ENCODE assay signal across 14 cellular contexts in genomic region chr1:145768004-145768403, GRCh38. TPM values are rescaled to one million over a fixed set of nuclear protein-coding genes. Genes with fewer than 3 reads are reported as not detected.
A peak's percentile ranks its signal among the peaks of the same experiment; 100 is the strongest.
DNase-seq lines count a peak whose midpoint lies in the region; ATAC-seq, FAIRE-seq and TF ChIP-seq lines count a peak whose summit lies in the region.
"Not testable (repeated sequence)": the region's sequence is repeated elsewhere in the genome, so short reads cannot be mapped to it uniquely, and the experiment has no call there.
"Had no signal": no experiment of that assay in that cellular context is flagged by ENCODE, and none has a peak within 500 bp of the region (broad histone marks: within the 10 kb centered on the region; RNA-seq: fewer than 3 reads in every experiment).

No MANE protein-coding gene starts in this region.

- H3K27ac ChIP-seq in DND-41 (ENCODE audit: low read length); HepG2 (ENCODE audit: extremely low read length, insufficient read depth, low read length): not testable (repeated sequence)

- in situ Hi-C loops in HepG2 (cut with HindIII; ENCODE audit: extremely low pct_ligation_motif_present, low pct_unique_long_range_greater_than_20kb), result loop anchor here (10.0 kb wide), 1 partner anchor 57 kb away; the partner anchor contains the start of genes POLR3C and RNF115

- H3K36me3 Mint-ChIP-seq in stimulated activated effector memory CD8-positive, alpha-beta T cell treated with anti-CD3 and anti-CD28 coated beads, Interleukin-12 subunit alpha, Interleukin-12 subunit beta, amount 100 ng/mL, for 72 hours, result peaks cover 56% of the 10 kb centered on the region

- TF ChIP-seq POLR2A in HepG2 (IDR thresholded peaks at IDR 0.05; ENCODE audit: insufficient read depth in 1 of 2, low read depth in 2 of 2, low read length in 2 of 2), result not testable (repeated sequence)

- intact Hi-C loops in Right ventricle myocardium superior (cut with DNase I); HepG2 (cut with micrococcal nuclease; ENCODE audit: unreplicated experiment): not testable (repeated sequence)

- not testable (repeated sequence) for H3K4me1 Mint-ChIP-seq in stimulated activated effector memory CD8-positive, alpha-beta T cell treated with anti-CD3 and anti-CD28 coated beads, Interleukin-12 subunit alpha, Interleukin-12 subunit beta, amount 100 ng/mL, for 72 hours

- not testable (repeated sequence) for H4K20me1 ChIP-seq in DND-41 (ENCODE audit: insufficient read depth, low read length); HepG2 (ENCODE audit: insufficient read depth, low read length)

- H3K4me1 ChIP-seq in DND-41 (ENCODE audit: insufficient read depth, low read length), result not testable (repeated sequence)
- H3K4me1 ChIP-seq in HepG2 (ENCODE audit: insufficient read depth, low read length), result peaks cover 11% of the 10 kb centered on the region

- not testable (repeated sequence) for BruUV-seq in HepG2 (replicated peaks; lab: Mats Ljungman, UMichigan)

- not testable (repeated sequence) for H3K9me3 Mint-ChIP-seq in stimulated activated effector memory CD8-positive, alpha-beta T cell treated with anti-CD3 and anti-CD28 coated beads, Interleukin-12 subunit alpha, Interleukin-12 subunit beta, amount 100 ng/mL, for 72 hours

- POLR2A ChIA-PET in HepG2 (lab: Yijun Ruan, JAX), result not testable (repeated sequence)

- ATAC-seq in DND-41 (ENCODE audit: insufficient read depth, low read depth) (0 out of 3 replicates have a peak, but pooled peaks have one; percentile 48), esophagus mucosa (peak; percentile 25), Right ventricle myocardium superior (ENCODE audit: poor library complexity) (peak; percentile 31), HepG2 (peak; percentile 44)
- not testable (repeated sequence) for ATAC-seq in stimulated activated effector memory CD8-positive, alpha-beta T cell treated with anti-CD3 and anti-CD28 coated beads, Interleukin-12 subunit alpha, Interleukin-12 subunit beta, amount 100 ng/mL, for 72 hours

- not testable (repeated sequence) for H3K4me2 ChIP-seq in DND-41 (ENCODE audit: insufficient read depth, low read length); HepG2 (ENCODE audit: low read depth, low read length)

- not testable (repeated sequence) for TF ChIP-seq EP300 in HepG2 (IDR thresholded peaks at IDR 0.05; ENCODE audit: low read depth in 2 of 2, low read length in 2 of 2); HepG2 (CRISPR knock-in tag; IDR thresholded peaks at IDR 0.05; ENCODE audit: borderline replicate concordance)

- CTCF ChIA-PET in HepG2 (lab: Yijun Ruan, JAX; ENCODE audit: low intra/inter-chr PET ratio, low total read pairs), result not testable (repeated sequence)

- WGBS in HepG2 (ENCODE audit: low lambda C conversion rate), result 98% methylated on average over 9 of the region's 10 CpGs

- H3K4me3 Mint-ChIP-seq in stimulated activated effector memory CD8-positive, alpha-beta T cell treated with anti-CD3 and anti-CD28 coated beads, Interleukin-12 subunit alpha, Interleukin-12 subunit beta, amount 100 ng/mL, for 72 hours, result not testable (repeated sequence)

- H3K9ac ChIP-seq in DND-41 (ENCODE audit: low read depth, low read length); HepG2 (ENCODE audit: insufficient read depth, low read depth, low read length): not testable (repeated sequence)

- H3K4me3 ChIP-seq in DND-41 (ENCODE audit: low read depth in 1 of 2, low read length in 2 of 2); HepG2 (replicated peaks in 1 of 3; ENCODE audit: insufficient read depth in 1 of 3, low read depth in 2 of 3, low read length in 3 of 3): not testable (repeated sequence)

- not testable (repeated sequence) for TF ChIP-seq CTCF in DND-41 (IDR thresholded peaks at IDR 0.05; ENCODE audit: borderline replicate concordance, extremely low read depth, low read length, poor library complexity, severe bottlenecking); HepG2 (CRISPR knock-in tag; IDR thresholded peaks at IDR 0.05)

- H3K27ac Mint-ChIP-seq in stimulated activated effector memory CD8-positive, alpha-beta T cell treated with anti-CD3 and anti-CD28 coated beads, Interleukin-12 subunit alpha, Interleukin-12 subunit beta, amount 100 ng/mL, for 72 hours, result peak overlapping the region; percentile 32

- H3K9me3 ChIP-seq in DND-41 (ENCODE audit: insufficient read depth, low read length, severe bottlenecking); HepG2 (ENCODE audit: low read length): not testable (repeated sequence)

- DNase-seq in DND-41; HTR-8/SVneo (ENCODE audit: insufficient read length, low spot score); Right ventricle myocardium superior; HepG2 (ENCODE audit: low spot score); stimulated activated effector memory CD8-positive, alpha-beta T cell treated with anti-CD3 and anti-CD28 coated beads, Interleukin-12 subunit alpha, Interleukin-12 subunit beta, amount 100 ng/mL, for 72 hours (ENCODE audit: low spot score in 2 of 2): not testable (repeated sequence)

- FAIRE-seq in HTR-8/SVneo (lab: Jason Lieb, UNC), result peak; percentile 69
- not testable (repeated sequence) for FAIRE-seq in HepG2 (lab: Jason Lieb, UNC)

- H3K36me3 ChIP-seq in DND-41 (ENCODE audit: insufficient read depth, low read length), result peaks cover 58% of the 10 kb centered on the region
- H3K36me3 ChIP-seq in HepG2 (replicated peaks in 1 of 2; ENCODE audit: control insufficient read depth in 1 of 2, insufficient read depth in 2 of 2, low read length in 2 of 2), result peaks cover 5 to 12% of the 10 kb centered on the region in 2 experiments; a peak in 4 of 5 replicates

- not testable (repeated sequence) for H2AFZ ChIP-seq in DND-41 (ENCODE audit: low read depth, low read length); HepG2 (ENCODE audit: low read length)

- H3K27me3 ChIP-seq in DND-41 (ENCODE audit: insufficient read depth, low read length, poor library complexity); HepG2 (ENCODE audit: control insufficient read depth in 1 of 2, insufficient read depth in 2 of 2, low read length in 2 of 2): not testable (repeated sequence)

- not testable (repeated sequence) for TF ChIP-seq RAD21 in HepG2 (CRISPR knock-in tag; IDR thresholded peaks at IDR 0.05)

- H3K79me2 ChIP-seq in DND-41 (ENCODE audit: insufficient read depth, low read length); HepG2 (ENCODE audit: insufficient read depth, low read length): not testable (repeated sequence)

RNA-seq across cellular contexts. Expression of gene CD160, which starts 48.7 kb away (rescaled TPM):
- total RNA-seq in esophagus mucosa (not detected), Right ventricle myocardium superior (not detected), HepG2 (2016; rRNA removed; fragmentation: Illumina TruSeq; extraction: Trizol) (not detected in 2 replicates)
- total RNA-seq in HepG2 (2016; cell fraction: cytosol; rRNA removed; fragmentation: Illumina TruSeq; extraction: Trizol; ENCODE audit: low read depth), result not detected in 2 replicates
- total RNA-seq in HepG2 (2016; cell fraction: insoluble cytoplasmic fraction; rRNA removed; fragmentation: Illumina TruSeq; extraction: Trizol), result not detected in 2 replicates
- total RNA-seq in HepG2 (2016; cell fraction: membrane; rRNA removed; fragmentation: Illumina TruSeq; extraction: Trizol), result not detected in 2 replicates
- not detected in 2 replicates for total RNA-seq in HepG2 (2016; cell fraction: nucleus; rRNA removed; fragmentation: Illumina TruSeq; extraction: Trizol)
- 0.04 and 0.09 TPM in 2 replicates for polyA plus RNA-seq in HepG2 (2011; rRNA removed)
- not detected in 2 replicates for polyA plus RNA-seq in HepG2 (2011; cell fraction: cytosol; rRNA removed)
- polyA plus RNA-seq in HepG2 (2011; cell fraction: nucleus; rRNA removed), result not detected in 2 replicates
- 0.20 TPM in 1 of 2 replicates, not detected in the other for polyA plus RNA-seq in HepG2 (2012)
- not detected in 2 replicates for polyA plus RNA-seq in HepG2 (2016; cell fraction: cytosol; fragmentation: Illumina TruSeq; extraction: Trizol; ENCODE audit: low read depth)
- polyA plus RNA-seq in HepG2 (2016; cell fraction: insoluble cytoplasmic fraction; fragmentation: Illumina TruSeq; extraction: Trizol; ENCODE audit: low read depth), result not detected in 2 replicates
- not detected in 2 replicates for polyA plus RNA-seq in HepG2 (2016; cell fraction: membrane; fragmentation: Illumina TruSeq; extraction: Trizol; ENCODE audit: low read depth)
- not detected in 2 replicates for polyA plus RNA-seq in HepG2 (2016; cell fraction: nucleus; fragmentation: Illumina TruSeq; extraction: Trizol; ENCODE audit: insufficient read depth, low read depth)
- polyA minus RNA-seq in HepG2 (2011; rRNA and poly(A)+ RNA removed; ENCODE audit: low replicate concordance), result 0.09 TPM in 1 of 2 replicates, not detected in the other
- polyA minus RNA-seq in HepG2 (2011; cell fraction: cytosol; rRNA and poly(A)+ RNA removed), result not detected in 2 replicates
- polyA minus RNA-seq in HepG2 (2011; cell fraction: nucleus; rRNA and poly(A)+ RNA removed), result not detected in 2 replicates
- total RNA-seq: A172; A673; Calu3; CD4-positive, alpha-beta memory T cell; GM23248; H4; H9 had no signal
- polyA plus RNA-seq: BJ had no signal

RNA-seq across cellular contexts. Expression of gene RNF115, which starts 55.9 kb away (rescaled TPM):
- total RNA-seq in esophagus mucosa, result 6.7 TPM
- 46.5 TPM for total RNA-seq in Right ventricle myocardium superior
- 7.8 and 10.1 TPM in 2 replicates for total RNA-seq in HepG2 (2016; rRNA removed; fragmentation: Illumina TruSeq; extraction: Trizol)
- total RNA-seq in HepG2 (2016; cell fraction: cytosol; rRNA removed; fragmentation: Illumina TruSeq; extraction: Trizol; ENCODE audit: low read depth), result 2.2 and 2.4 TPM in 2 replicates
- total RNA-seq in HepG2 (2016; cell fraction: insoluble cytoplasmic fraction; rRNA removed; fragmentation: Illumina TruSeq; extraction: Trizol), result 8.6 and 9.5 TPM in 2 replicates
- 6.1 and 6.2 TPM in 2 replicates for total RNA-seq in HepG2 (2016; cell fraction: membrane; rRNA removed; fragmentation: Illumina TruSeq; extraction: Trizol)
- 10.9 and 11.6 TPM in 2 replicates for total RNA-seq in HepG2 (2016; cell fraction: nucleus; rRNA removed; fragmentation: Illumina TruSeq; extraction: Trizol)
- 4.6 and 6.0 TPM in 2 replicates for polyA plus RNA-seq in HepG2 (2011; rRNA removed)
- polyA plus RNA-seq in HepG2 (2011; cell fraction: cytosol; rRNA removed), result 2.3 and 3.0 TPM in 2 replicates
- polyA plus RNA-seq in HepG2 (2011; cell fraction: nucleus; rRNA removed), result 3.0 and 4.1 TPM in 2 replicates
- 4.1 and 5.7 TPM in 2 replicates for polyA plus RNA-seq in HepG2 (2012)
- 2.9 and 3.4 TPM in 2 replicates for polyA plus RNA-seq in HepG2 (2016; cell fraction: cytosol; fragmentation: Illumina TruSeq; extraction: Trizol; ENCODE audit: low read depth)
- 11.8 and 12.2 TPM in 2 replicates for polyA plus RNA-seq in HepG2 (2016; cell fraction: insoluble cytoplasmic fraction; fragmentation: Illumina TruSeq; extraction: Trizol; ENCODE audit: low read depth)
- 7.2 and 8.6 TPM in 2 replicates for polyA plus RNA-seq in HepG2 (2016; cell fraction: membrane; fragmentation: Illumina TruSeq; extraction: Trizol; ENCODE audit: low read depth)
- 15.3 and 16.4 TPM in 2 replicates for polyA plus RNA-seq in HepG2 (2016; cell fraction: nucleus; fragmentation: Illumina TruSeq; extraction: Trizol; ENCODE audit: insufficient read depth, low read depth)
- polyA minus RNA-seq in HepG2 (2011; rRNA and poly(A)+ RNA removed; ENCODE audit: low replicate concordance), result 3.6 and 12.3 TPM in 2 replicates
- polyA minus RNA-seq in HepG2 (2011; cell fraction: cytosol; rRNA and poly(A)+ RNA removed), result 2.1 and 2.6 TPM in 2 replicates
- polyA minus RNA-seq in HepG2 (2011; cell fraction: nucleus; rRNA and poly(A)+ RNA removed), result 11.2 and 12.9 TPM in 2 replicates

RNA-seq across cellular contexts. Expression of gene POLR3C, which starts 56.0 kb away (rescaled TPM):
- total RNA-seq in esophagus mucosa (18.2 TPM), Right ventricle myocardium superior (12.2 TPM), HepG2 (2016; rRNA removed; fragmentation: Illumina TruSeq; extraction: Trizol) (24.3 TPM in 2 replicates)
- total RNA-seq in HepG2 (2016; cell fraction: cytosol; rRNA removed; fragmentation: Illumina TruSeq; extraction: Trizol; ENCODE audit: low read depth), result 11.5 and 13.9 TPM in 2 replicates
- 22.9 and 26.4 TPM in 2 replicates for total RNA-seq in HepG2 (2016; cell fraction: insoluble cytoplasmic fraction; rRNA removed; fragmentation: Illumina TruSeq; extraction: Trizol)
- total RNA-seq in HepG2 (2016; cell fraction: membrane; rRNA removed; fragmentation: Illumina TruSeq; extraction: Trizol), result 14.2 and 15.1 TPM in 2 replicates
- 16.6 and 16.7 TPM in 2 replicates for total RNA-seq in HepG2 (2016; cell fraction: nucleus; rRNA removed; fragmentation: Illumina TruSeq; extraction: Trizol)
- 15.0 and 15.5 TPM in 2 replicates for polyA plus RNA-seq in HepG2 (2011; rRNA removed)
- 13.3 and 17.9 TPM in 2 replicates for polyA plus RNA-seq in HepG2 (2011; cell fraction: cytosol; rRNA removed)
- polyA plus RNA-seq in HepG2 (2011; cell fraction: nucleus; rRNA removed), result 23.1 and 24.9 TPM in 2 replicates
- 14.2 and 14.7 TPM in 2 replicates for polyA plus RNA-seq in HepG2 (2012)
- polyA plus RNA-seq in HepG2 (2016; cell fraction: cytosol; fragmentation: Illumina TruSeq; extraction: Trizol; ENCODE audit: low read depth), result 6.9 and 9.5 TPM in 2 replicates
- 28.8 and 29.9 TPM in 2 replicates for polyA plus RNA-seq in HepG2 (2016; cell fraction: insoluble cytoplasmic fraction; fragmentation: Illumina TruSeq; extraction: Trizol; ENCODE audit: low read depth)
- polyA plus RNA-seq in HepG2 (2016; cell fraction: membrane; fragmentation: Illumina TruSeq; extraction: Trizol; ENCODE audit: low read depth), result 9.7 and 12.5 TPM in 2 replicates
- polyA plus RNA-seq in HepG2 (2016; cell fraction: nucleus; fragmentation: Illumina TruSeq; extraction: Trizol; ENCODE audit: insufficient read depth, low read depth), result 24.4 and 27.3 TPM in 2 replicates
- 22.4 and 66.8 TPM in 2 replicates for polyA minus RNA-seq in HepG2 (2011; rRNA and poly(A)+ RNA removed; ENCODE audit: low replicate concordance)
- polyA minus RNA-seq in HepG2 (2011; cell fraction: cytosol; rRNA and poly(A)+ RNA removed), result 8.3 and 13.6 TPM in 2 replicates
- 24.7 and 35.2 TPM in 2 replicates for polyA minus RNA-seq in HepG2 (2011; cell fraction: nucleus; rRNA and poly(A)+ RNA removed)
